In the genomic region with DNA sequence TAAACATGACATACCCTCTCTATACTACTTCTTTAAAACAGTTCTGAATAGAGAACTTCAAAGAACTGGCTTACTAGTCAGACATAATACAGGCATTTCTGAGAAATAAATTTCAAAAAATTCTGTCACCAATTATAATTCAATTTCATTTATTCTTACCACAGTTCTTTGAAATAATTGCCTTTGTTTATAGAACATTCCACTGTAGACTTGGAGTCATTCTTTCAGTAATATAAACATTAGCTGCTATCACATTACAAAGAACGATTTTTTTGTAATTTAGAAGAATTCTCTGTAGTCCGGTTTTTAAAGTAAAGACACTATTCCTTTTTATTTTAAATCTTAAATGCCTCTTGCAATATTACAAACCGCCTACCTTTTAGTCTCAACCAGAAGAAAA, we compare ENCODE assay signal across 1 cellular context.
TF ChIP-seq lines count a peak whose summit lies in the region.

No MANE protein-coding gene starts in this region.

TF ChIP-seq in IMR-90, 13 proteins besides CTCF, POLR2A, EP300 and RAD21:
- TF ChIP-seq MXI1 (IDR thresholded peaks at IDR 0.05; ENCODE audit: borderline replicate concordance, low read depth, low read length) (no peak), ELK1 (IDR thresholded peaks at IDR 0.05; ENCODE audit: borderline replicate concordance, low read depth, low read length) (no peak), MAZ (IDR thresholded peaks at IDR 0.05; ENCODE audit: borderline replicate concordance, low read depth, low read length) (no peak), NFE2L2 (IDR thresholded peaks at IDR 0.05; ENCODE audit: low read depth, low read length) (no peak), CEBPB (IDR thresholded peaks at IDR 0.05; ENCODE audit: low read depth, low read length) (no peak), FOS (IDR thresholded peaks at IDR 0.05; ENCODE audit: low read depth, low read length) (no peak)
- TF ChIP-seq, protein P1, sequence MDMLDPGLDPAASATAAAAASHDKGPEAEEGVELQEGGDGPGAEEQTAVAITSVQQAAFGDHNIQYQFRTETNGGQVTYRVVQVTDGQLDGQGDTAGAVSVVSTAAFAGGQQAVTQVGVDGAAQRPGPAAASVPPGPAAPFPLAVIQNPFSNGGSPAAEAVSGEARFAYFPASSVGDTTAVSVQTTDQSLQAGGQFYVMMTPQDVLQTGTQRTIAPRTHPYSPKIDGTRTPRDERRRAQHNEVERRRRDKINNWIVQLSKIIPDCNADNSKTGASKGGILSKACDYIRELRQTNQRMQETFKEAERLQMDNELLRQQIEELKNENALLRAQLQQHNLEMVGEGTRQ (IDR thresholded peaks at IDR 0.05; ENCODE audit: low read depth, low read length) = no peak
